ENCODE assay signal across 1 cellular context in the genomic region with DNA sequence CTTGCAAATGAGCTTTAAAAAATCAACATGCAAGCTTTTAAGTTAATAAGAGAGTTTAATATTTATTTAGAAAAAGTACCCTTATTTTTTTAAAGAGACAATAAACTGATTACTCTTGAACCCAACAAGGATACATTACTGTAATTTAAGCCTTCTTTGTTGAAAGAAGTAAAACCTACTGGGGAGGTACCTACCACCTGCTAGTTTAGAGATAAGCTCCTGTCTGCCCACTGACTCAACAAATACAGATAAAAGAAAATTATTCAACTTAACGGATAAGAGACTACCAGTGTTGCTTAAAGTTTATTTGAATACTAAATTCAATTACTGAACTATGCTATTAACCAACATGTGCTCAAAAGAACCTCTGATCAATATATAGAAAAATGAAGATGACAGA.
TF ChIP-seq lines count a peak whose summit lies in the region.

No MANE protein-coding gene starts in this region.

TF ChIP-seq in K562, 482 proteins besides CTCF, POLR2A, EP300 and RAD21 (continued from another document):
- TF ChIP-seq, protein P1, sequence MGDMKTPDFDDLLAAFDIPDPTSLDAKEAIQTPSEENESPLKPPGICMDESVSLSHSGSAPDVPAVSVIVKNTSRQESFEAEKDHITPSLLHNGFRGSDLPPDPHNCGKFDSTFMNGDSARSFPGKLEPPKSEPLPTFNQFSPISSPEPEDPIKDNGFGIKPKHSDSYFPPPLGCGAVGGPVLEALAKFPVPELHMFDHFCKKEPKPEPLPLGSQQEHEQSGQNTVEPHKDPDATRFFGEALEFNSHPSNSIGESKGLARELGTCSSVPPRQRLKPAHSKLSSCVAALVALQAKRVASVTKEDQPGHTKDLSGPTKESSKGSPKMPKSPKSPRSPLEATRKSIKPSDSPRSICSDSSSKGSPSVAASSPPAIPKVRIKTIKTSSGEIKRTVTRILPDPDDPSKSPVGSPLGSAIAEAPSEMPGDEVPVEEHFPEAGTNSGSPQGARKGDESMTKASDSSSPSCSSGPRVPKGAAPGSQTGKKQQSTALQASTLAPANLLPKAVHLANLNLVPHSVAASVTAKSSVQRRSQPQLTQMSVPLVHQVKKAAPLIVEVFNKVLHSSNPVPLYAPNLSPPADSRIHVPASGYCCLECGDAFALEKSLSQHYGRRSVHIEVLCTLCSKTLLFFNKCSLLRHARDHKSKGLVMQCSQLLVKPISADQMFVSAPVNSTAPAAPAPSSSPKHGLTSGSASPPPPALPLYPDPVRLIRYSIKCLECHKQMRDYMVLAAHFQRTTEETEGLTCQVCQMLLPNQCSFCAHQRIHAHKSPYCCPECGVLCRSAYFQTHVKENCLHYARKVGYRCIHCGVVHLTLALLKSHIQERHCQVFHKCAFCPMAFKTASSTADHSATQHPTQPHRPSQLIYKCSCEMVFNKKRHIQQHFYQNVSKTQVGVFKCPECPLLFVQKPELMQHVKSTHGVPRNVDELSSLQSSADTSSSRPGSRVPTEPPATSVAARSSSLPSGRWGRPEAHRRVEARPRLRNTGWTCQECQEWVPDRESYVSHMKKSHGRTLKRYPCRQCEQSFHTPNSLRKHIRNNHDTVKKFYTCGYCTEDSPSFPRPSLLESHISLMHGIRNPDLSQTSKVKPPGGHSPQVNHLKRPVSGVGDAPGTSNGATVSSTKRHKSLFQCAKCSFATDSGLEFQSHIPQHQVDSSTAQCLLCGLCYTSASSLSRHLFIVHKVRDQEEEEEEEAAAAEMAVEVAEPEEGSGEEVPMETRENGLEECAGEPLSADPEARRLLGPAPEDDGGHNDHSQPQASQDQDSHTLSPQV (IDR thresholded peaks at IDR 0.05) = peak; percentile 31; the same call in 1 of the 2 replicates
- TF ChIP-seq MTA2 (IDR thresholded peaks at IDR 0.05; ENCODE audit: low read depth) (peak; percentile 41; the same call in 1 of the 2 replicates), TEAD4 (IDR thresholded peaks at IDR 0.05; ENCODE audit: low read length) (peak; percentile 66), TEAD4 (CRISPR knock-in tag; IDR thresholded peaks at IDR 0.05; ENCODE audit: borderline replicate concordance) (no peak), ZNF778 (CRISPR knock-in tag; IDR thresholded peaks at IDR 0.05) (no peak), NCOR1 (IDR thresholded peaks at IDR 0.05) (peak; percentile 48; the same call in 1 of the 2 replicates), MED1 (CRISPR knock-in tag; IDR thresholded peaks at IDR 0.05; ENCODE audit: borderline replicate concordance) (no peak), CHCHD3 (CRISPR knock-in tag; IDR thresholded peaks at IDR 0.05) (no peak), SMARCC2 (IDR thresholded peaks at IDR 0.05; ENCODE audit: low read depth) (0 out of 2 replicates have a peak, but pooled peaks have one; percentile 37), TCFL5 (CRISPR knock-in tag; conservative IDR thresholded peaks at IDR 0.05) (no peak), MCM5 (IDR thresholded peaks at IDR 0.05; ENCODE audit: low read depth) (no peak), ZC3H11A (IDR thresholded peaks at IDR 0.05; ENCODE audit: low read depth, low read length) (no peak), FOSL1 (tag; conservative IDR thresholded peaks at IDR 0.05) (peak; percentile 44; the same call in 1 of the 2 replicates), JUND (IDR thresholded peaks at IDR 0.05; ENCODE audit: borderline replicate concordance, low read depth, low read length) (peak; percentile 45; the same call in 1 of the 2 replicates), JUND (tag; IDR thresholded peaks at IDR 0.05; ENCODE audit: borderline replicate concordance, low read depth, low read length) (no peak; the same call in 2 of the 3 replicates), CBFA2T2 (conservative IDR thresholded peaks at IDR 0.05) (peak; percentile 35; the same call in 1 of the 2 replicates), RCOR1 (IDR thresholded peaks at IDR 0.05; ENCODE audit: borderline replicate concordance in 1 of 2, low read depth in 2 of 2, low read length in 2 of 2) (0 out of 4 replicates have a peak, but pooled peaks of 1 of the 2 experiments have one; percentile 22), TAL1 (IDR thresholded peaks at IDR 0.05) (peak; percentile 67), SMARCA4 (IDR thresholded peaks at IDR 0.05) (peak; percentile 78; the same call in 1 of the 2 replicates), ELF4 (CRISPR knock-in tag; IDR thresholded peaks at IDR 0.05) (no peak), CBFA2T3 (IDR thresholded peaks at IDR 0.05) (peak; percentile 74), SPI1 (IDR thresholded peaks at IDR 0.05; ENCODE audit: borderline replicate concordance, low read depth, low read length) (no peak), GABPB1 (CRISPR knock-in tag; IDR thresholded peaks at IDR 0.05) (no peak), ZNF354B (CRISPR knock-in tag; IDR thresholded peaks at IDR 0.05) (no peak), ZNF212 (CRISPR knock-in tag; IDR thresholded peaks at IDR 0.05) (no peak)
- TF ChIP-seq, protein P2, sequence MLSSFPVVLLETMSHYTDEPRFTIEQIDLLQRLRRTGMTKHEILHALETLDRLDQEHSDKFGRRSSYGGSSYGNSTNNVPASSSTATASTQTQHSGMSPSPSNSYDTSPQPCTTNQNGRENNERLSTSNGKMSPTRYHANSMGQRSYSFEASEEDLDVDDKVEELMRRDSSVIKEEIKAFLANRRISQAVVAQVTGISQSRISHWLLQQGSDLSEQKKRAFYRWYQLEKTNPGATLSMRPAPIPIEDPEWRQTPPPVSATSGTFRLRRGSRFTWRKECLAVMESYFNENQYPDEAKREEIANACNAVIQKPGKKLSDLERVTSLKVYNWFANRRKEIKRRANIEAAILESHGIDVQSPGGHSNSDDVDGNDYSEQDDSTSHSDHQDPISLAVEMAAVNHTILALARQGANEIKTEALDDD (IDR thresholded peaks at IDR 0.05) = peak; percentile 58; the same call in 1 of the 2 replicates
- TF ChIP-seq, protein P3, sequence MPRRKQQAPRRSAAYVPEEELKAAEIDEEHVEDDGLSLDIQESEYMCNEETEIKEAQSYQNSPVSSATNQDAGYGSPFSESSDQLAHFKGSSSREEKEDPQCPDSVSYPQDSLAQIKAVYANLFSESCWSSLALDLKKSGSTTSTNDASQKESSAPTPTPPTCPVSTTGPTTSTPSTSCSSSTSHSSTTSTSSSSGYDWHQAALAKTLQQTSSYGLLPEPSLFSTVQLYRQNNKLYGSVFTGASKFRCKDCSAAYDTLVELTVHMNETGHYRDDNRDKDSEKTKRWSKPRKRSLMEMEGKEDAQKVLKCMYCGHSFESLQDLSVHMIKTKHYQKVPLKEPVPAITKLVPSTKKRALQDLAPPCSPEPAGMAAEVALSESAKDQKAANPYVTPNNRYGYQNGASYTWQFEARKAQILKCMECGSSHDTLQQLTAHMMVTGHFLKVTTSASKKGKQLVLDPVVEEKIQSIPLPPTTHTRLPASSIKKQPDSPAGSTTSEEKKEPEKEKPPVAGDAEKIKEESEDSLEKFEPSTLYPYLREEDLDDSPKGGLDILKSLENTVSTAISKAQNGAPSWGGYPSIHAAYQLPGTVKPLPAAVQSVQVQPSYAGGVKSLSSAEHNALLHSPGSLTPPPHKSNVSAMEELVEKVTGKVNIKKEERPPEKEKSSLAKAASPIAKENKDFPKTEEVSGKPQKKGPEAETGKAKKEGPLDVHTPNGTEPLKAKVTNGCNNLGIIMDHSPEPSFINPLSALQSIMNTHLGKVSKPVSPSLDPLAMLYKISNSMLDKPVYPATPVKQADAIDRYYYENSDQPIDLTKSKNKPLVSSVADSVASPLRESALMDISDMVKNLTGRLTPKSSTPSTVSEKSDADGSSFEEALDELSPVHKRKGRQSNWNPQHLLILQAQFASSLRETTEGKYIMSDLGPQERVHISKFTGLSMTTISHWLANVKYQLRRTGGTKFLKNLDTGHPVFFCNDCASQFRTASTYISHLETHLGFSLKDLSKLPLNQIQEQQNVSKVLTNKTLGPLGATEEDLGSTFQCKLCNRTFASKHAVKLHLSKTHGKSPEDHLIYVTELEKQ (CRISPR knock-in tag; IDR thresholded peaks at IDR 0.05) = no peak
- TF ChIP-seq, protein P4, sequence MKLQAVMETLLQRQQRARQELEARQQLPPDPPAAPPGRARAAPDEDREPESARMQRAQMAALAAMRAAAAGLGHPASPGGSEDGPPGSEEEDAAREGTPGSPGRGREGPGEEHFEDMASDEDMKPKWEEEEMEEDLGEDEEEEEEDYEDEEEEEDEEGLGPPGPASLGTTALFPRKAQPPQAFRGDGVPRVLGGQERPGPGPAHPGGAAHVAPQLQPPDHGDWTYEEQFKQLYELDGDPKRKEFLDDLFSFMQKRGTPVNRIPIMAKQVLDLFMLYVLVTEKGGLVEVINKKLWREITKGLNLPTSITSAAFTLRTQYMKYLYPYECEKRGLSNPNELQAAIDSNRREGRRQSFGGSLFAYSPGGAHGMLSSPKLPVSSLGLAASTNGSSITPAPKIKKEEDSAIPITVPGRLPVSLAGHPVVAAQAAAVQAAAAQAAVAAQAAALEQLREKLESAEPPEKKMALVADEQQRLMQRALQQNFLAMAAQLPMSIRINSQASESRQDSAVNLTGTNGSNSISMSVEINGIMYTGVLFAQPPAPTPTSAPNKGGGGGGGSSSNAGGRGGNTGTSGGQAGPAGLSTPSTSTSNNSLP (IDR thresholded peaks at IDR 0.05; ENCODE audit: borderline replicate concordance, low read depth, low read length) = 0 out of 2 replicates have a peak, but pooled peaks have one; percentile 13
